10 cellular contexts compared by ENCODE assay signal in the genomic region with DNA sequence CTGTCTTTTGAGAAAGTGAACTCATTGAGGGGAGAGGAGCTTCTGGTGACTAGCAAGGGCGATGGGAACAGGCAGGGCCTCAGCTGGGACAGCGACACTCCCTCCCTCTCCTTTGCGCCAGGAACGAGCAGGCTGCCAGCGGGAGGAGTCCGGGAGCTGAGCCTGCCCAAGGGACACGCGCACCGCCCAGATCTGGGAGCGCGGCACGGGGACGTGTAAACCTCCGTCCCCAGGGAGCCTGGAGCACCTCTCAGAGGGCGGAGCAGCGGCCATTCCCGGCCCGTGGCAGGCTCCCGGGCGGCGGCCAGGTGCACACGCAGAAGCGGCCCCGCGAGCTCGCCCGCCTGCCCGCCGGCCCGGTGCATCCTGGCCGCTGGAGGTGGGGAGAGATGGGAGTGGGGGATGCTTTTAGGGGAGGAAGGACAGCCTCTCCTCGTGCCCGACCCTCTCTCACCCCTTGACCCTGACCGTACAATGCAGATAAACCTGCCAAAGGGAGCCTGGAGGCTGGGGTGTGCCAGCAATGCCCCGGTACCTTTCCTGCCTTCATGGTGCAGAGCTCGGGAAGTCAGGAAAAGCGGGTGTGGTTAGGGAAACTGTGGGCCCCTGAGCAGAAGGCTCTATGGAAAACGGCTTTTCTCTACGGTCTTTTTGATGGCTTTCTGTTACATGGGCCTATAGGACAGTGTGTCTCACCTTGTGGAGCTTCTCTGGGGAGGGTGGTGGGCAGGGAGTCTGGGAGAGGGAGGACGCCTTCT. TPM values are rescaled to one million over a fixed set of nuclear protein-coding genes. Genes with fewer than 3 reads are reported as not detected.
DNase-seq lines count a peak whose midpoint lies in the region; ATAC-seq and TF ChIP-seq lines count a peak whose summit lies in the region.
"Had no signal": no experiment of that assay in that cellular context is flagged by ENCODE, and none has a peak within 500 bp of the region (broad histone marks: within the 10 kb centered on the region; RNA-seq: fewer than 3 reads in every experiment).

No MANE protein-coding gene starts in this region.

- TF ChIP-seq CTCF in breast epithelium (IDR thresholded peaks at IDR 0.05) (no peak), left lung (IDR thresholded peaks at IDR 0.05) (no peak)

- H3K27ac ChIP-seq in breast epithelium (peak overlapping the region in 1 of 2 donors; percentile 44), left lung (peak overlapping the region; percentile 66 to 71)
- no peak overlapping the region for H3K27ac ChIP-seq in effector memory CD4-positive, alpha-beta T cell (ENCODE audit: insufficient read depth, low read length, poor library complexity, severe bottlenecking)
- H3K27ac ChIP-seq: epithelial cell of prostate had no signal

- no peaks in the 10 kb centered on the region for H3K36me3 ChIP-seq in breast epithelium
- H3K36me3 ChIP-seq in left lung = no peaks in the 10 kb centered on the region
- H3K36me3 ChIP-seq in effector memory CD4-positive, alpha-beta T cell (ENCODE audit: control insufficient read depth, insufficient read depth, low read length) = no peaks in the 10 kb centered on the region

- H3K4me1 ChIP-seq in breast epithelium = no peaks in the 10 kb centered on the region
- peaks cover 0 to 4% of the 10 kb centered on the region in 2 donors for H3K4me1 ChIP-seq in left lung
- no peaks in the 10 kb centered on the region for H3K4me1 ChIP-seq in effector memory CD4-positive, alpha-beta T cell (ENCODE audit: control insufficient read depth, insufficient read depth, low read length, poor library complexity, severe bottlenecking)

- DNase-seq in DMS 273 (lab: John Stamatoyannopoulos, UW; ENCODE audit: unreplicated experiment) (peak; percentile 33), DMS 273 treated with DMSO at 0.1 percent for 48 hours (lab: John Stamatoyannopoulos, UW) (no peak), breast epithelium (ENCODE audit: low spot score in 2 of 2) (peak; percentile 63 to 68), left lung (peak; percentile 85 to 93), ureter (ENCODE audit: low spot score) (peak; percentile 51), OCI-M2 (lab: John Stamatoyannopoulos, UW; ENCODE audit: unreplicated experiment) (no peak)
- DNase-seq in stimulated activated CD4-positive, alpha-beta T cell treated with anti-CD3 and anti-CD28 coated beads, Interleukin-2, amount 100 ng/mL, for 48 hours = no peak
- DNase-seq in effector memory CD4-positive, alpha-beta T cell = no peak

- peak overlapping the region; percentile 14 to 67 (median 54) for H3K4me3 ChIP-seq in breast epithelium
- H3K4me3 ChIP-seq in left lung = peak overlapping the region; percentile 30 to 39
- H3K4me3 ChIP-seq in effector memory CD4-positive, alpha-beta T cell (ENCODE audit: insufficient read depth, low read depth, low read length, poor library complexity, severe bottlenecking) = no peak overlapping the region
- H3K4me3 ChIP-seq: K562 had no signal

- H3K27me3 ChIP-seq in breast epithelium = no peaks in the 10 kb centered on the region
- peaks cover 3 to 46% of the 10 kb centered on the region in 2 donors for H3K27me3 ChIP-seq in left lung
- no peaks in the 10 kb centered on the region for H3K27me3 ChIP-seq in effector memory CD4-positive, alpha-beta T cell (replicated peaks; ENCODE audit: control insufficient read depth, insufficient read depth, low read length, poor library complexity, severe bottlenecking)

- TF ChIP-seq POLR2A in breast epithelium (IDR thresholded peaks at IDR 0.05) = no peak

- no peaks in the 10 kb centered on the region for H3K9me3 ChIP-seq in breast epithelium
- H3K9me3 ChIP-seq in left lung = no peaks in the 10 kb centered on the region
- H3K9me3 ChIP-seq in effector memory CD4-positive, alpha-beta T cell (ENCODE audit: control insufficient read depth, low read length) = no peaks in the 10 kb centered on the region

- intact Hi-C loops in breast epithelium (cut with DNase I; ENCODE audit: low total_unique reads) = no loop called here
- intact Hi-C loops in left lung (cut with DNase I) = no loop called here

- peak; percentile 87 for ATAC-seq in left lung
- ATAC-seq: K562 had no signal

RNA-seq across cellular contexts. Expression of a gene that starts 2.2 kb away (rescaled TPM):
- total RNA-seq in breast epithelium (1 to 10 TPM in 1 of 3 donors, under 1 TPM in 2; 0.32 to 1.5 (median 0.33) TPM), left lung (100 to 1,000 TPM; 168 to 453 TPM), ureter (0.23 TPM)

Comparison
In these comparisons a context has a peak if more than half of its experiments do, and no peak if none do; other contexts are left out.
1. DNase-seq: peak in DMS 273 (single experiment), breast epithelium (2 of 2), left lung (2 of 2) and ureter (single experiment); none in DMS 273 treated with DMSO at 0.1 percent for 48 hours (single experiment), OCI-M2 (single experiment), stimulated activated CD4-positive, alpha-beta T cell treated with anti-CD3 and anti-CD28 coated beads, Interleukin-2, amount 100 ng/mL, for 48 hours (0 of 2) and effector memory CD4-positive, alpha-beta T cell (0 of 3).
2. RNA of a gene that starts 2.2 kb away (total RNA-seq): 168 to 453 TPM in left lung; 0.32 to 1.5 TPM in breast epithelium and 0.23 TPM in ureter (single experiment); every median in the first group is over 10 times any median in the second.